8 cellular contexts compared by ENCODE assay signal in the genomic region with DNA sequence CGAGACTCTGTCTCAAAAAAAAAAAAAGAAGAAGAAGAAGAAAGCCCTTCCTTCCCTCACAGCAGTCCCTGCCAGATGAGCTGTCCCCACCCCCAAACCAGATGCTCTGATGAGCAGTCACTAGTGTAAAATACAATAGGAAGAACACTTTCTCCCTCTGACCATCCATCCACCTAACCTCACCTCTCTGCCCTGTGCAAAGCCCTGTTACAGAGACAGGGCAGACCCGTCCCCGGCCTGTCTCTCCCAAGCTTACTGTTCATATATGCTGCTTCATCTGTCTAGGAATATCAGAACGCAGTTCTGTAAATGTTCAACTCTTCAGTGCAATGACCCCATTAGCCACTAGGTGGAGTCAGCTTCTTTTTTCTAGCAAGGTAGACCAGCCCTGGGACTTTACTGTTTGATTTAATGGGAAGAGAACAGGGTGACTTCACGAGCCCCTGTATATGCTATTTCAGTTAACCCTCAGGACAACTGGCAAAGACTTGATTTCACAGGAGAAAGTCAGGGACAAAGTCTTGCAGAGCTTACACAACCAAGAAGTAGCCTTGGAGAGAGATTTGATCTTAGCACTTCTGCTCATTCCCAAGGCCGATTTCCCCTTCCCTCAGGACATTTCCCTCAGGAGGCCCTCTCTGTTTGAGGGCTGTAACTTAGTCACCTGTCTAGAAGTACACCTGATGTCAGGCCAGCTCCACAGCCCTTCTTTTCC. TPM values are rescaled to one million over a fixed set of nuclear protein-coding genes. Genes with fewer than 3 reads are reported as not detected.
A peak's percentile ranks its signal among the peaks of the same experiment; 100 is the strongest.
DNase-seq lines count a peak whose midpoint lies in the region; ATAC-seq and TF ChIP-seq lines count a peak whose summit lies in the region.

No MANE protein-coding gene starts in this region.

- intact Hi-C loops in mucosa of descending colon (cut with DNase I, micrococcal nuclease) = no loop called here

- CTCF ChIA-PET in AG04449 (lab: Yijun Ruan, JAX) = interaction anchor here (0.7 to 10.3 kb wide), 43 partner anchors 10 to 521 kb away, joined by 3 to 189 read pairs (median 4); partner anchors contain the start of genes FGFR4, MXD3 and ZNF346
- CTCF ChIA-PET in activated CD8-positive, alpha-beta T cell treated with anti-CD3 and anti-CD28 coated beads, Interleukin-2, amount 10 ng/mL, durations not matched to agents 7 days and 5 days (lab: Charles Lee) = interaction anchor here (0.6 to 8.9 kb wide), 35 partner anchors 8 to 498 kb away, joined by 3 to 70 read pairs (median 3); partner anchors contain the start of genes FGFR4, HK3 and ZNF346

- DNase-seq in AG04449 (ENCODE audit: low read depth, low spot score) = peak; percentile 42
- peak; percentile 56 for DNase-seq in HPDE6-E6E7 (ENCODE audit: extremely low spot score)
- DNase-seq in NOMO-1 (lab: John Stamatoyannopoulos, UW; ENCODE audit: unreplicated experiment in 2 of 2) = peak; percentile 38 to 61
- peak; percentile 84 for DNase-seq in activated CD8-positive, alpha-beta T cell treated with anti-CD3 and anti-CD28 coated beads, Interleukin-2, amount 10 ng/mL, durations not matched to agents 7 days and 5 days
- peak in 1 of 3 donors; percentile 97 for DNase-seq in mucosa of descending colon
- DNase-seq in stimulated activated CD8-positive, alpha-beta memory T cell treated with anti-CD3 and anti-CD28 coated beads, Interleukin-7, amount 100 ng/mL, for 4 hours (ENCODE audit: low read depth in 2 of 2) = peak; percentile 12 to 54

- no peak for TF ChIP-seq POLR2A in GM18505 (IDR thresholded peaks at IDR 0.05; ENCODE audit: borderline replicate concordance, extremely low read depth, insufficient read depth, insufficient read length)

- H3K27me3 Mint-ChIP-seq in activated CD8-positive, alpha-beta T cell treated with anti-CD3 and anti-CD28 coated beads, Interleukin-2, amount 10 ng/mL, durations not matched to agents 7 days and 5 days (ENCODE audit: low read depth) = no peaks in the 10 kb centered on the region

- no peaks in the 10 kb centered on the region for H3K27me3 ChIP-seq in endocrine pancreas (ENCODE audit: control insufficient read depth, insufficient read depth, low read length)

- H3K9me3 ChIP-seq in endocrine pancreas (ENCODE audit: control insufficient read depth, low read length) = no peaks in the 10 kb centered on the region
- H3K9me3 ChIP-seq in mucosa of descending colon = no peaks in the 10 kb centered on the region

- no peaks in the 10 kb centered on the region for H3K36me3 ChIP-seq in endocrine pancreas (ENCODE audit: control insufficient read depth, insufficient read depth, low read length)
- H3K36me3 ChIP-seq in mucosa of descending colon (ENCODE audit: low read depth) = no peaks in the 10 kb centered on the region

- H3K4me1 Mint-ChIP-seq in activated CD8-positive, alpha-beta T cell treated with anti-CD3 and anti-CD28 coated beads, Interleukin-2, amount 10 ng/mL, durations not matched to agents 7 days and 5 days (ENCODE audit: low read depth) = peaks cover 11% of the 10 kb centered on the region

- H3K9ac ChIP-seq in endocrine pancreas (ENCODE audit: control insufficient read depth, insufficient read depth, low read length) = no peak overlapping the region

- ATAC-seq in GM18505 (IDR thresholded peaks at IDR 0.05; ENCODE audit: unreplicated experiment) = peak; percentile 66
- ATAC-seq in activated CD8-positive, alpha-beta T cell treated with anti-CD3 and anti-CD28 coated beads, Interleukin-2, amount 10 ng/mL, durations not matched to agents 7 days and 5 days = peak; percentile 84
- peak; percentile 93 for ATAC-seq in mucosa of descending colon

- H3K4me1 ChIP-seq in endocrine pancreas (ENCODE audit: control insufficient read depth, insufficient read depth, low read length) (no peaks in the 10 kb centered on the region), mucosa of descending colon (ENCODE audit: low read depth) (no peaks in the 10 kb centered on the region)

- H3K27ac Mint-ChIP-seq in activated CD8-positive, alpha-beta T cell treated with anti-CD3 and anti-CD28 coated beads, Interleukin-2, amount 10 ng/mL, durations not matched to agents 7 days and 5 days = no peak overlapping the region

- H3K4me3 ChIP-seq in AG04449 (ENCODE audit: low read depth, low read length) (peak overlapping the region; percentile 30; the same call in 1 of the 2 replicates), endocrine pancreas (ENCODE audit: control insufficient read depth, insufficient read depth, low read length) (peak overlapping the region; percentile 16), mucosa of descending colon (no peak overlapping the region)

- POLR2A ChIA-PET in AG04449 (lab: Yijun Ruan, JAX) = no interaction called here
- POLR2A ChIA-PET in activated CD8-positive, alpha-beta T cell treated with anti-CD3 and anti-CD28 coated beads, Interleukin-2, amount 10 ng/mL, durations not matched to agents 7 days and 5 days (lab: Charles Lee) = interaction anchor here (0.5 to 0.7 kb wide), 3 partner anchors 10 to 62 kb away, joined by 3 read pairs; no protein-coding TSS in a partner anchor

- H3K9me3 Mint-ChIP-seq in activated CD8-positive, alpha-beta T cell treated with anti-CD3 and anti-CD28 coated beads, Interleukin-2, amount 10 ng/mL, durations not matched to agents 7 days and 5 days (ENCODE audit: insufficient read depth) = no peaks in the 10 kb centered on the region

- TF ChIP-seq CTCF in AG04449 (IDR thresholded peaks at IDR 0.05; ENCODE audit: insufficient read depth, low read length, missing control alignments) = peak; percentile 72
- peak; percentile 75 for TF ChIP-seq CTCF in mucosa of descending colon (IDR thresholded peaks at IDR 0.05)

- H3K36me3 Mint-ChIP-seq in activated CD8-positive, alpha-beta T cell treated with anti-CD3 and anti-CD28 coated beads, Interleukin-2, amount 10 ng/mL, durations not matched to agents 7 days and 5 days (ENCODE audit: low read depth) = peaks cover 10% of the 10 kb centered on the region

- H3K4me3 Mint-ChIP-seq in activated CD8-positive, alpha-beta T cell treated with anti-CD3 and anti-CD28 coated beads, Interleukin-2, amount 10 ng/mL, durations not matched to agents 7 days and 5 days = no peak overlapping the region

RNA-seq across cellular contexts. Expression of gene FGFR4, which starts 14.9 kb away (rescaled TPM):
- total RNA-seq in activated CD8-positive, alpha-beta T cell treated with anti-CD3 and anti-CD28 coated beads, Interleukin-2, amount 10 ng/mL, durations not matched to agents 7 days and 5 days = 1 to 10 TPM in 1 of 2 experiments, under 1 TPM in 1; 0.53 to 1.9 TPM
- 10 to 100 TPM; 25.3 to 60.3 (median 28.9) TPM for total RNA-seq in mucosa of descending colon

RNA-seq across cellular contexts. Expression of gene ZNF346, which starts 49.3 kb away (rescaled TPM):
- total RNA-seq in activated CD8-positive, alpha-beta T cell treated with anti-CD3 and anti-CD28 coated beads, Interleukin-2, amount 10 ng/mL, durations not matched to agents 7 days and 5 days = 10 to 100 TPM; 25.1 to 29.8 TPM
- total RNA-seq in mucosa of descending colon = 10 to 100 TPM; 15.7 to 17.9 (median 16.7) TPM

Comparison
In these comparisons a context has a peak if more than half of its experiments do, and no peak if none do; other contexts are left out.
1. RNA of gene FGFR4, which starts 14.9 kb away (total RNA-seq): 25.3 to 60.3 TPM in mucosa of descending colon; 0.53 to 1.9 TPM in activated CD8-positive, alpha-beta T cell treated with anti-CD3 and anti-CD28 coated beads, Interleukin-2, amount 10 ng/mL, durations not matched to agents 7 days and 5 days; every median in the first group is over 4 times any median in the second.
2. Peak in every context shown above with its lines, with median percentiles within 50 percentile points of each other: ATAC-seq.